Comparison of ENCODE assay signal across 8 cellular contexts in genomic region chr10:90148121-90148855, GRCh38.
DNase-seq lines count a peak whose midpoint lies in the region; ATAC-seq and TF ChIP-seq lines count a peak whose summit lies in the region.

No MANE protein-coding gene starts in this region.

- no peaks in the 10 kb centered on the region for H3K36me3 Mint-ChIP-seq in T-helper 17 cell (ENCODE audit: low read depth)

- DNase-seq in DMS153 treated with DMSO at 0.1 percent for 48 hours (lab: John Stamatoyannopoulos, UW; ENCODE audit: unreplicated experiment) (peak; percentile 4), KG1 (lab: John Stamatoyannopoulos, UW) (peak; percentile 21), foreskin melanocyte (no peak), T-helper 17 cell (no peak), G401 (ENCODE audit: low spot score) (no peak)
- DNase-seq in stimulated activated naive CD4-positive, alpha-beta T cell treated with Interleukin-2 at 50 U/mL for 16 hours (lab: John Stamatoyannopoulos, UW): no peak

- in situ Hi-C loops in G401 (cut with HindIII; ENCODE audit: low sequenced_read_pairs): no loop called here

- no peaks in the 10 kb centered on the region for H3K36me3 ChIP-seq in liver (ENCODE audit: control insufficient read depth in 4 of 4, insufficient read depth in 3 of 4, low read depth in 1 of 4, low read length in 3 of 4)

- 58% methylated on average over 6 of the region's 6 CpGs for WGBS in liver

- TF ChIP-seq RAD21 in liver (IDR thresholded peaks at IDR 0.05): peak; percentile 47 to 64

- H3K4me1 Mint-ChIP-seq in T-helper 17 cell: no peaks in the 10 kb centered on the region

- H3K9me3 ChIP-seq in liver (ENCODE audit: control insufficient read depth in 4 of 4, low read length in 3 of 4) (peaks cover 0 to 2% (median 0%) of the 10 kb centered on the region in 4 donors), T-helper 17 cell (ENCODE audit: control insufficient read depth, low read length, poor library complexity, severe bottlenecking) (no peaks in the 10 kb centered on the region)

- no peaks in the 10 kb centered on the region for H3K27me3 ChIP-seq in liver (ENCODE audit: control insufficient read depth in 4 of 4, insufficient read depth in 4 of 4, low read length in 3 of 4)

- no peak overlapping the region for H3K9ac ChIP-seq in liver (ENCODE audit: low read depth in 1 of 2, low read length in 2 of 2)

- no peak overlapping the region for H3K4me3 Mint-ChIP-seq in T-helper 17 cell

- H3K4me3 ChIP-seq in WI38 (ENCODE audit: low read depth, low read length) (no peak overlapping the region), liver (ENCODE audit: low read depth in 1 of 3, low read length in 3 of 3) (no peak overlapping the region)

- no peak overlapping the region for H3K27ac ChIP-seq in liver (ENCODE audit: low read depth in 1 of 2, low read length in 2 of 2)

- no peak overlapping the region for H3K27ac Mint-ChIP-seq in T-helper 17 cell

- H3K27me3 Mint-ChIP-seq in T-helper 17 cell: peaks cover 2% of the 10 kb centered on the region

- TF ChIP-seq CTCF in WI38 (IDR thresholded peaks at IDR 0.05; ENCODE audit: low read depth, low read length) (peak; percentile 11; the same call in 1 of the 2 replicates), liver (IDR thresholded peaks at IDR 0.05; ENCODE audit: low read depth, low read length, missing input control) (no peak)

- no peak for ATAC-seq in T-helper 17 cell

- H3K4me1 ChIP-seq in liver (ENCODE audit: control insufficient read depth in 4 of 4, insufficient read depth in 4 of 4, low read length in 3 of 4): no peaks in the 10 kb centered on the region

TF ChIP-seq in liver, 16 proteins besides CTCF, POLR2A, EP300 and RAD21:
- TF ChIP-seq SP1 (IDR thresholded peaks at IDR 0.05) (no peak), TAF1 (conservative IDR thresholded peaks at IDR 0.05) (no peak), HNF4A (conservative IDR thresholded peaks at IDR 0.05) (no peak)
TF ChIP-seq in liver: peak in this region for 0.

Comparison
In these comparisons a context has a peak if more than half of its experiments do, and no peak if none do; other contexts are left out.
1. DNase-seq: peak in DMS153 treated with DMSO at 0.1 percent for 48 hours (single experiment) and KG1 (single experiment); none in foreskin melanocyte (single experiment), T-helper 17 cell (0 of 3), stimulated activated naive CD4-positive, alpha-beta T cell treated with Interleukin-2 at 50 U/mL for 16 hours (single experiment) and G401 (single experiment).